Comparison of ENCODE assay signal across 4 cellular contexts in the genomic region with DNA sequence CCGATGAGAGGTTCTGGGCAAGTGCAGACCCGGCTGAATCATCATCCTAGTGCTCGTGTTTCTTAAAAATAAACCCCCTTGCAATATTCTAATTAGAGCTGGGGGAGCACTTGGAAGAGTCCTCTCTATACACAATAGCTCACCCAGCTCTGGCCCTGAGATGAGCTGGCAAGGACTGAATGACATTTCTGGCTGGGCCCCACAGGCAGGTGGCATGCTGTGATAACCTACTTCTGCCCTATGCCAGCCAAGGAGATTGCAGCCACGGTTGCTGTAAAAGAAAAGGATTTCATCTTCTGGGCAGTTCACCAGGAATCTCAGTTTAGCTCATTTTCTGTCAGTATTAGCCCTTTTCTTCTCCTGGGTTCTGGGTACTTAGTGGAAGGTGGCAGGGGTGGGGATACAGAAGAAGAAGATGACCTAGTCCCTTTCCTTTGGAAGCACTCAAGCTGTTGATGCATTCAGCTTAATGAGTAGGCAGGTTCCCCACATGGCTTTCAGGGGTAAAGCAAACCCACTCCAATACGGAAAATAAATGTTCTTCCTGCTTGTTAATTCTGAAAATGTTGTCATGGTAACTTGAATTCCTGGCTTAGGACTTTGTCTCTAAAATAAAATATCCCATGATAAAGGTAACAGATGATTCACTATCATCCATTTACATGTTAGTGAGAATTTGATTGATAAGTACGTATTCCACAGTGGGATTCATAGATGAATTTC.
A peak's percentile ranks its signal among the peaks of the same experiment; 100 is the strongest.
TF ChIP-seq lines count a peak whose summit lies in the region.

No MANE protein-coding gene starts in this region.

TF ChIP-seq in HEK293, 187 proteins besides CTCF, POLR2A, EP300 and RAD21:
- TF ChIP-seq ZNF560 (tag by site-specific recombination; IDR thresholded peaks at IDR 0.05; ENCODE audit: borderline replicate concordance), result no peak
- no peak for TF ChIP-seq SP2 (tag by site-specific recombination; IDR thresholded peaks at IDR 0.05)
- TF ChIP-seq ZBTB8A (tag by site-specific recombination; IDR thresholded peaks at IDR 0.05), result no peak
- TF ChIP-seq, protein P1, sequence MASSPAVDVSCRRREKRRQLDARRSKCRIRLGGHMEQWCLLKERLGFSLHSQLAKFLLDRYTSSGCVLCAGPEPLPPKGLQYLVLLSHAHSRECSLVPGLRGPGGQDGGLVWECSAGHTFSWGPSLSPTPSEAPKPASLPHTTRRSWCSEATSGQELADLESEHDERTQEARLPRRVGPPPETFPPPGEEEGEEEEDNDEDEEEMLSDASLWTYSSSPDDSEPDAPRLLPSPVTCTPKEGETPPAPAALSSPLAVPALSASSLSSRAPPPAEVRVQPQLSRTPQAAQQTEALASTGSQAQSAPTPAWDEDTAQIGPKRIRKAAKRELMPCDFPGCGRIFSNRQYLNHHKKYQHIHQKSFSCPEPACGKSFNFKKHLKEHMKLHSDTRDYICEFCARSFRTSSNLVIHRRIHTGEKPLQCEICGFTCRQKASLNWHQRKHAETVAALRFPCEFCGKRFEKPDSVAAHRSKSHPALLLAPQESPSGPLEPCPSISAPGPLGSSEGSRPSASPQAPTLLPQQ (tag by site-specific recombination; IDR thresholded peaks at IDR 0.05), result peak; percentile 85

TF ChIP-seq in WTC11, 78 proteins besides CTCF, POLR2A, EP300 and RAD21:
- TF ChIP-seq, protein P2, sequence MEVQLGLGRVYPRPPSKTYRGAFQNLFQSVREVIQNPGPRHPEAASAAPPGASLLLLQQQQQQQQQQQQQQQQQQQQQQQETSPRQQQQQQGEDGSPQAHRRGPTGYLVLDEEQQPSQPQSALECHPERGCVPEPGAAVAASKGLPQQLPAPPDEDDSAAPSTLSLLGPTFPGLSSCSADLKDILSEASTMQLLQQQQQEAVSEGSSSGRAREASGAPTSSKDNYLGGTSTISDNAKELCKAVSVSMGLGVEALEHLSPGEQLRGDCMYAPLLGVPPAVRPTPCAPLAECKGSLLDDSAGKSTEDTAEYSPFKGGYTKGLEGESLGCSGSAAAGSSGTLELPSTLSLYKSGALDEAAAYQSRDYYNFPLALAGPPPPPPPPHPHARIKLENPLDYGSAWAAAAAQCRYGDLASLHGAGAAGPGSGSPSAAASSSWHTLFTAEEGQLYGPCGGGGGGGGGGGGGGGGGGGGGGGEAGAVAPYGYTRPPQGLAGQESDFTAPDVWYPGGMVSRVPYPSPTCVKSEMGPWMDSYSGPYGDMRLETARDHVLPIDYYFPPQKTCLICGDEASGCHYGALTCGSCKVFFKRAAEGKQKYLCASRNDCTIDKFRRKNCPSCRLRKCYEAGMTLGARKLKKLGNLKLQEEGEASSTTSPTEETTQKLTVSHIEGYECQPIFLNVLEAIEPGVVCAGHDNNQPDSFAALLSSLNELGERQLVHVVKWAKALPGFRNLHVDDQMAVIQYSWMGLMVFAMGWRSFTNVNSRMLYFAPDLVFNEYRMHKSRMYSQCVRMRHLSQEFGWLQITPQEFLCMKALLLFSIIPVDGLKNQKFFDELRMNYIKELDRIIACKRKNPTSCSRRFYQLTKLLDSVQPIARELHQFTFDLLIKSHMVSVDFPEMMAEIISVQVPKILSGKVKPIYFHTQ (CRISPR knock-in tag; IDR thresholded peaks at IDR 0.05), result no peak
- TF ChIP-seq, protein P3, sequence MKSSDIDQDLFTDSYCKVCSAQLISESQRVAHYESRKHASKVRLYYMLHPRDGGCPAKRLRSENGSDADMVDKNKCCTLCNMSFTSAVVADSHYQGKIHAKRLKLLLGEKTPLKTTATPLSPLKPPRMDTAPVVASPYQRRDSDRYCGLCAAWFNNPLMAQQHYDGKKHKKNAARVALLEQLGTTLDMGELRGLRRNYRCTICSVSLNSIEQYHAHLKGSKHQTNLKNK (CRISPR knock-in tag; IDR thresholded peaks at IDR 0.05), result peak; percentile 60

TF ChIP-seq in HepG2, 621 proteins besides CTCF, POLR2A, EP300 and RAD21:
- TF ChIP-seq HNRNPUL1 (IDR thresholded peaks at IDR 0.05; ENCODE audit: low read depth, low read length) (no peak), NFKB2 (CRISPR knock-in tag; IDR thresholded peaks at IDR 0.05; ENCODE audit: borderline replicate concordance) (no peak), NBN (conservative IDR thresholded peaks at IDR 0.05) (no peak), GABPA (IDR thresholded peaks at IDR 0.05; ENCODE audit: low read depth, low read length) (no peak), GABPA (CRISPR knock-in tag; IDR thresholded peaks at IDR 0.05; ENCODE audit: low read depth) (no peak), HMG20B (CRISPR knock-in tag; conservative IDR thresholded peaks at IDR 0.05) (no peak), IRX3 (CRISPR knock-in tag; IDR thresholded peaks at IDR 0.05; ENCODE audit: borderline replicate concordance, low read depth) (no peak), ZNF350 (CRISPR knock-in tag; IDR thresholded peaks at IDR 0.05; ENCODE audit: borderline replicate concordance, low read depth) (no peak), ZNF335 (CRISPR knock-in tag; IDR thresholded peaks at IDR 0.05) (no peak), ZNF432 (CRISPR knock-in tag; IDR thresholded peaks at IDR 0.05; ENCODE audit: borderline replicate concordance) (no peak), SCMH1 (CRISPR knock-in tag; IDR thresholded peaks at IDR 0.05; ENCODE audit: borderline replicate concordance) (no peak), HNRNPK (IDR thresholded peaks at IDR 0.05; ENCODE audit: low read depth, low read length, poor library complexity, severe bottlenecking) (no peak), TCF7 (IDR thresholded peaks at IDR 0.05; ENCODE audit: low read depth) (no peak), TCF7L2 (IDR thresholded peaks at IDR 0.05; ENCODE audit: low read depth, low read length) (no peak), MYNN (CRISPR knock-in tag; IDR thresholded peaks at IDR 0.05; ENCODE audit: low read depth) (no peak), RFX3 (CRISPR knock-in tag; IDR thresholded peaks at IDR 0.05) (no peak), HNRNPH1 (optimal IDR thresholded peaks at IDR 0.05; ENCODE audit: low read depth, low read length) (no peak), HOXA9 (CRISPR knock-in tag; IDR thresholded peaks at IDR 0.05; ENCODE audit: borderline replicate concordance) (no peak)
- TF ChIP-seq, protein P4, sequence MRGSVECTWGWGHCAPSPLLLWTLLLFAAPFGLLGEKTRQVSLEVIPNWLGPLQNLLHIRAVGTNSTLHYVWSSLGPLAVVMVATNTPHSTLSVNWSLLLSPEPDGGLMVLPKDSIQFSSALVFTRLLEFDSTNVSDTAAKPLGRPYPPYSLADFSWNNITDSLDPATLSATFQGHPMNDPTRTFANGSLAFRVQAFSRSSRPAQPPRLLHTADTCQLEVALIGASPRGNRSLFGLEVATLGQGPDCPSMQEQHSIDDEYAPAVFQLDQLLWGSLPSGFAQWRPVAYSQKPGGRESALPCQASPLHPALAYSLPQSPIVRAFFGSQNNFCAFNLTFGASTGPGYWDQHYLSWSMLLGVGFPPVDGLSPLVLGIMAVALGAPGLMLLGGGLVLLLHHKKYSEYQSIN (CRISPR knock-in tag; IDR thresholded peaks at IDR 0.05; ENCODE audit: borderline replicate concordance), result no peak
- TF ChIP-seq, protein P5, sequence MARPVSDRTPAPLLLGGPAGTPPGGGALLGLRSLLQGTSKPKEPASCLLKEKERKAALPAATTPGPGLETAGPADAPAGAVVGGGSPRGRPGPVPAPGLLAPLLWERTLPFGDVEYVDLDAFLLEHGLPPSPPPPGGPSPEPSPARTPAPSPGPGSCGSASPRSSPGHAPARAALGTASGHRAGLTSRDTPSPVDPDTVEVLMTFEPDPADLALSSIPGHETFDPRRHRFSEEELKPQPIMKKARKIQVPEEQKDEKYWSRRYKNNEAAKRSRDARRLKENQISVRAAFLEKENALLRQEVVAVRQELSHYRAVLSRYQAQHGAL (CRISPR knock-in tag; IDR thresholded peaks at IDR 0.05; ENCODE audit: not compliant biosample characterization), result no peak
- TF ChIP-seq, protein P6, sequence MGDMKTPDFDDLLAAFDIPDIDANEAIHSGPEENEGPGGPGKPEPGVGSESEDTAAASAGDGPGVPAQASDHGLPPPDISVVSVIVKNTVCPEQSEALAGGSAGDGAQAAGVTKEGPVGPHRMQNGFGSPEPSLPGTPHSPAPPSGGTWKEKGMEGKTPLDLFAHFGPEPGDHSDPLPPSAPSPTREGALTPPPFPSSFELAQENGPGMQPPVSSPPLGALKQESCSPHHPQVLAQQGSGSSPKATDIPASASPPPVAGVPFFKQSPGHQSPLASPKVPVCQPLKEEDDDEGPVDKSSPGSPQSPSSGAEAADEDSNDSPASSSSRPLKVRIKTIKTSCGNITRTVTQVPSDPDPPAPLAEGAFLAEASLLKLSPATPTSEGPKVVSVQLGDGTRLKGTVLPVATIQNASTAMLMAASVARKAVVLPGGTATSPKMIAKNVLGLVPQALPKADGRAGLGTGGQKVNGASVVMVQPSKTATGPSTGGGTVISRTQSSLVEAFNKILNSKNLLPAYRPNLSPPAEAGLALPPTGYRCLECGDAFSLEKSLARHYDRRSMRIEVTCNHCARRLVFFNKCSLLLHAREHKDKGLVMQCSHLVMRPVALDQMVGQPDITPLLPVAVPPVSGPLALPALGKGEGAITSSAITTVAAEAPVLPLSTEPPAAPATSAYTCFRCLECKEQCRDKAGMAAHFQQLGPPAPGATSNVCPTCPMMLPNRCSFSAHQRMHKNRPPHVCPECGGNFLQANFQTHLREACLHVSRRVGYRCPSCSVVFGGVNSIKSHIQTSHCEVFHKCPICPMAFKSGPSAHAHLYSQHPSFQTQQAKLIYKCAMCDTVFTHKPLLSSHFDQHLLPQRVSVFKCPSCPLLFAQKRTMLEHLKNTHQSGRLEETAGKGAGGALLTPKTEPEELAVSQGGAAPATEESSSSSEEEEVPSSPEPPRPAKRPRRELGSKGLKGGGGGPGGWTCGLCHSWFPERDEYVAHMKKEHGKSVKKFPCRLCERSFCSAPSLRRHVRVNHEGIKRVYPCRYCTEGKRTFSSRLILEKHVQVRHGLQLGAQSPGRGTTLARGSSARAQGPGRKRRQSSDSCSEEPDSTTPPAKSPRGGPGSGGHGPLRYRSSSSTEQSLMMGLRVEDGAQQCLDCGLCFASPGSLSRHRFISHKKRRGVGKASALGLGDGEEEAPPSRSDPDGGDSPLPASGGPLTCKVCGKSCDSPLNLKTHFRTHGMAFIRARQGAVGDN (CRISPR knock-in tag; IDR thresholded peaks at IDR 0.05), result no peak

TF ChIP-seq in SK-N-SH treated with all-trans-retinoic acid at 6 μM for 48 hours, 23 proteins besides CTCF, POLR2A, EP300 and RAD21:
- TF ChIP-seq ZNF8 (CRISPR knock-in tag; IDR thresholded peaks at IDR 0.05), result no peak
- no peak for TF ChIP-seq ARNTL (CRISPR knock-in tag; IDR thresholded peaks at IDR 0.05; ENCODE audit: borderline replicate concordance, low read depth)
- TF ChIP-seq ISL1 (CRISPR knock-in tag; IDR thresholded peaks at IDR 0.05), result no peak
- TF ChIP-seq RARB (CRISPR knock-in tag; IDR thresholded peaks at IDR 0.05), result no peak
- TF ChIP-seq, protein P7, sequence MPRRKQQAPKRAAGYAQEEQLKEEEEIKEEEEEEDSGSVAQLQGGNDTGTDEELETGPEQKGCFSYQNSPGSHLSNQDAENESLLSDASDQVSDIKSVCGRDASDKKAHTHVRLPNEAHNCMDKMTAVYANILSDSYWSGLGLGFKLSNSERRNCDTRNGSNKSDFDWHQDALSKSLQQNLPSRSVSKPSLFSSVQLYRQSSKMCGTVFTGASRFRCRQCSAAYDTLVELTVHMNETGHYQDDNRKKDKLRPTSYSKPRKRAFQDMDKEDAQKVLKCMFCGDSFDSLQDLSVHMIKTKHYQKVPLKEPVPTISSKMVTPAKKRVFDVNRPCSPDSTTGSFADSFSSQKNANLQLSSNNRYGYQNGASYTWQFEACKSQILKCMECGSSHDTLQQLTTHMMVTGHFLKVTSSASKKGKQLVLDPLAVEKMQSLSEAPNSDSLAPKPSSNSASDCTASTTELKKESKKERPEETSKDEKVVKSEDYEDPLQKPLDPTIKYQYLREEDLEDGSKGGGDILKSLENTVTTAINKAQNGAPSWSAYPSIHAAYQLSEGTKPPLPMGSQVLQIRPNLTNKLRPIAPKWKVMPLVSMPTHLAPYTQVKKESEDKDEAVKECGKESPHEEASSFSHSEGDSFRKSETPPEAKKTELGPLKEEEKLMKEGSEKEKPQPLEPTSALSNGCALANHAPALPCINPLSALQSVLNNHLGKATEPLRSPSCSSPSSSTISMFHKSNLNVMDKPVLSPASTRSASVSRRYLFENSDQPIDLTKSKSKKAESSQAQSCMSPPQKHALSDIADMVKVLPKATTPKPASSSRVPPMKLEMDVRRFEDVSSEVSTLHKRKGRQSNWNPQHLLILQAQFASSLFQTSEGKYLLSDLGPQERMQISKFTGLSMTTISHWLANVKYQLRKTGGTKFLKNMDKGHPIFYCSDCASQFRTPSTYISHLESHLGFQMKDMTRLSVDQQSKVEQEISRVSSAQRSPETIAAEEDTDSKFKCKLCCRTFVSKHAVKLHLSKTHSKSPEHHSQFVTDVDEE (CRISPR knock-in tag; IDR thresholded peaks at IDR 0.05), result no peak
- TF ChIP-seq, protein P8, sequence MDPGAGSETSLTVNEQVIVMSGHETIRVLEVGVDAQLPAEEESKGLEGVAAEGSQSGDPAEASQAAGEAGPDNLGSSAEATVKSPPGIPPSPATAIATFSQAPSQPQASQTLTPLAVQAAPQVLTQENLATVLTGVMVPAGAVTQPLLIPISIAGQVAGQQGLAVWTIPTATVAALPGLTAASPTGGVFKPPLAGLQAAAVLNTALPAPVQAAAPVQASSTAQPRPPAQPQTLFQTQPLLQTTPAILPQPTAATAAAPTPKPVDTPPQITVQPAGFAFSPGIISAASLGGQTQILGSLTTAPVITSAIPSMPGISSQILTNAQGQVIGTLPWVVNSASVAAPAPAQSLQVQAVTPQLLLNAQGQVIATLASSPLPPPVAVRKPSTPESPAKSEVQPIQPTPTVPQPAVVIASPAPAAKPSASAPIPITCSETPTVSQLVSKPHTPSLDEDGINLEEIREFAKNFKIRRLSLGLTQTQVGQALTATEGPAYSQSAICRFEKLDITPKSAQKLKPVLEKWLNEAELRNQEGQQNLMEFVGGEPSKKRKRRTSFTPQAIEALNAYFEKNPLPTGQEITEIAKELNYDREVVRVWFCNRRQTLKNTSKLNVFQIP (CRISPR knock-in tag; IDR thresholded peaks at IDR 0.05; ENCODE audit: borderline replicate concordance, low read depth), result no peak
- no peak for TF ChIP-seq OSR1 (CRISPR knock-in tag; IDR thresholded peaks at IDR 0.05)
- TF ChIP-seq, protein P9, sequence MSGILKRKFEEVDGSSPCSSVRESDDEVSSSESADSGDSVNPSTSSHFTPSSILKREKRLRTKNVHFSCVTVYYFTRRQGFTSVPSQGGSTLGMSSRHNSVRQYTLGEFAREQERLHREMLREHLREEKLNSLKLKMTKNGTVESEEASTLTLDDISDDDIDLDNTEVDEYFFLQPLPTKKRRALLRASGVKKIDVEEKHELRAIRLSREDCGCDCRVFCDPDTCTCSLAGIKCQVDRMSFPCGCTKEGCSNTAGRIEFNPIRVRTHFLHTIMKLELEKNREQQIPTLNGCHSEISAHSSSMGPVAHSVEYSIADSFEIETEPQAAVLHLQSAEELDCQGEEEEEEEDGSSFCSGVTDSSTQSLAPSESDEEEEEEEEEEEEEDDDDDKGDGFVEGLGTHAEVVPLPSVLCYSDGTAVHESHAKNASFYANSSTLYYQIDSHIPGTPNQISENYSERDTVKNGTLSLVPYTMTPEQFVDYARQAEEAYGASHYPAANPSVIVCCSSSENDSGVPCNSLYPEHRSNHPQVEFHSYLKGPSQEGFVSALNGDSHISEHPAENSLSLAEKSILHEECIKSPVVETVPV (CRISPR knock-in tag; IDR thresholded peaks at IDR 0.05), result no peak
- TF ChIP-seq CSDC2 (CRISPR knock-in tag; IDR thresholded peaks at IDR 0.05), result no peak
- no peak for TF ChIP-seq BACH2 (CRISPR knock-in tag; IDR thresholded peaks at IDR 0.05; ENCODE audit: borderline replicate concordance)
- TF ChIP-seq, protein P10, sequence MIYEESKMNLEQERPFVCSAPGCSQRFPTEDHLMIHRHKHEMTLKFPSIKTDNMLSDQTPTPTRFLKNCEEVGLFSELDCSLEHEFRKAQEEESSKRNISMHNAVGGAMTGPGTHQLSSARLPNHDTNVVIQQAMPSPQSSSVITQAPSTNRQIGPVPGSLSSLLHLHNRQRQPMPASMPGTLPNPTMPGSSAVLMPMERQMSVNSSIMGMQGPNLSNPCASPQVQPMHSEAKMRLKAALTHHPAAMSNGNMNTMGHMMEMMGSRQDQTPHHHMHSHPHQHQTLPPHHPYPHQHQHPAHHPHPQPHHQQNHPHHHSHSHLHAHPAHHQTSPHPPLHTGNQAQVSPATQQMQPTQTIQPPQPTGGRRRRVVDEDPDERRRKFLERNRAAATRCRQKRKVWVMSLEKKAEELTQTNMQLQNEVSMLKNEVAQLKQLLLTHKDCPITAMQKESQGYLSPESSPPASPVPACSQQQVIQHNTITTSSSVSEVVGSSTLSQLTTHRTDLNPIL (CRISPR knock-in tag; IDR thresholded peaks at IDR 0.05; ENCODE audit: low read depth), result no peak
- no peak for TF ChIP-seq TOX (CRISPR knock-in tag; IDR thresholded peaks at IDR 0.05; ENCODE audit: borderline replicate concordance)
- no peak for TF ChIP-seq ESRRG (CRISPR knock-in tag; IDR thresholded peaks at IDR 0.05)
- no peak for TF ChIP-seq TCF4 (CRISPR knock-in tag; IDR thresholded peaks at IDR 0.05; ENCODE audit: borderline replicate concordance)
